Comparison of ENCODE assay signal across 1 cellular context in genomic region chr5:157022002-157022401, GRCh38.
TF ChIP-seq lines count a peak whose summit lies in the region.

No MANE protein-coding gene starts in this region.

TF ChIP-seq in A549, 52 proteins besides CTCF, POLR2A, EP300 and RAD21 (continued from another document):
- TF ChIP-seq E2F6 (IDR thresholded peaks at IDR 0.05; ENCODE audit: borderline replicate concordance, low read depth) (no peak), CBX8 (IDR thresholded peaks at IDR 0.05) (no peak), GATA3 (IDR thresholded peaks at IDR 0.05; ENCODE audit: borderline replicate concordance) (no peak)
